ENCODE assay signal across 11 cellular contexts in genomic region chr16:25063865-25064264, GRCh38. TPM values are rescaled to one million over a fixed set of nuclear protein-coding genes. Genes with fewer than 3 reads are reported as not detected.
DNase-seq lines count a peak whose midpoint lies in the region; ATAC-seq and TF ChIP-seq lines count a peak whose summit lies in the region.
"Had no signal": no experiment of that assay in that cellular context is flagged by ENCODE, and none has a peak within 500 bp of the region (broad histone marks: within the 10 kb centered on the region; RNA-seq: fewer than 3 reads in every experiment).

No MANE protein-coding gene starts in this region.

- H3K9me3 ChIP-seq in right cardiac atrium (ENCODE audit: control insufficient read depth, low read length), result no peaks in the 10 kb centered on the region
- H3K9me3 ChIP-seq in esophagus squamous epithelium, result no peaks in the 10 kb centered on the region
- H3K9me3 ChIP-seq: esophagus muscularis mucosa, uterus had no signal

- no peaks in the 10 kb centered on the region for H3K79me2 ChIP-seq in ACC112 (ENCODE audit: control insufficient read depth, insufficient read depth, low read length, unreplicated experiment)

- no peaks in the 10 kb centered on the region for H3K36me3 ChIP-seq in ACC112 (ENCODE audit: insufficient read depth, low read length)
- H3K36me3 ChIP-seq in esophagus squamous epithelium, result no peaks in the 10 kb centered on the region
- H3K36me3 ChIP-seq: uterus had no signal

- H2AFZ ChIP-seq in ACC112 (ENCODE audit: low read length, unreplicated experiment), result peak overlapping the region; percentile 50

- TF ChIP-seq POLR2A in esophagus squamous epithelium (IDR thresholded peaks at IDR 0.05), result no peak

- H3K27ac ChIP-seq in ACC112 (ENCODE audit: low read depth, low read length) (0 out of 2 replicates have a peak overlapping the region, but pooled peaks have one; percentile 5), right cardiac atrium (ENCODE audit: low read length) (peak overlapping the region; percentile 90), esophagus squamous epithelium (no peak overlapping the region)
- H3K27ac ChIP-seq: uterus had no signal

- TF ChIP-seq CTCF in esophagus squamous epithelium (IDR thresholded peaks at IDR 0.05), result no peak

- intact Hi-C loops in right cardiac atrium (cut with DNase I) (loop anchor here in 1 of 4 donors (10.0 kb wide), 2 partner anchors 51 to 161 kb away; partner anchors contain the start of gene LCMT1), esophagus squamous epithelium (cut with DNase I) (loop anchor here (5.0 kb wide), 1 partner anchor 43 kb away; no protein-coding TSS in a partner anchor)

- ATAC-seq in right cardiac atrium (peak; percentile 62 to 67), GM18861 (IDR thresholded peaks at IDR 0.05; ENCODE audit: unreplicated experiment) (no peak), HG03439 (IDR thresholded peaks at IDR 0.05; ENCODE audit: unreplicated experiment) (no peak), GM18868 (IDR thresholded peaks at IDR 0.05; ENCODE audit: unreplicated experiment) (no peak)

- 49% methylated on average over 6 of the region's 6 CpGs for WGBS in right cardiac atrium
- 74 to 84% methylated on average over 5 to 6 of the region's 6 CpGs for WGBS in esophagus squamous epithelium, 2 donors

- no peaks in the 10 kb centered on the region for H3K27me3 ChIP-seq in ACC112 (ENCODE audit: insufficient read depth, low read length)
- no peaks in the 10 kb centered on the region for H3K27me3 ChIP-seq in right cardiac atrium (ENCODE audit: control insufficient read depth, insufficient read depth)
- H3K27me3 ChIP-seq in esophagus squamous epithelium, result no peaks in the 10 kb centered on the region
- H3K27me3 ChIP-seq: esophagus muscularis mucosa, uterus had no signal

- H3K4me1 ChIP-seq in ACC112 (ENCODE audit: control insufficient read depth, insufficient read depth, low read length, unreplicated experiment) (peaks cover 15% of the 10 kb centered on the region), right cardiac atrium (ENCODE audit: control insufficient read depth, insufficient read depth, low read length) (peaks cover 2% of the 10 kb centered on the region), esophagus squamous epithelium (peaks cover 5 to 34% (median 6%) of the 10 kb centered on the region in 3 donors)
- H3K4me1 ChIP-seq: uterus had no signal

- DNase-seq in HT1080 (ENCODE audit: low read depth), result peak; percentile 15
- DNase-seq in amniotic epithelial cell (ENCODE audit: low read depth), result peak; percentile 67
- peak in 1 of 3 donors; percentile 24 for DNase-seq in right cardiac atrium
- DNase-seq in esophagus squamous epithelium (lab: John Stamatoyannopoulos, UW), result no peak
- DNase-seq: AML-193, uterus had no signal

- H3K4me3 ChIP-seq in ACC112 (ENCODE audit: low read depth, low read length) (no peak overlapping the region), right cardiac atrium (ENCODE audit: low read length) (no peak overlapping the region), esophagus squamous epithelium (no peak overlapping the region)
- H3K4me3 ChIP-seq: esophagus muscularis mucosa, uterus had no signal

RNA-seq across cellular contexts. Expression of gene LCMT1, which starts 47.7 kb away (rescaled TPM):
- total RNA-seq in HT1080 (2014; rRNA removed; shearing (Covaris generic)), result 25.2 and 37.6 TPM in 2 replicates
- 30.0 and 44.1 TPM in 2 replicates for polyA plus RNA-seq in HT1080 (2015; cell fraction: cytosol; rRNA removed)
- 18.8 and 23.7 TPM in 2 replicates for polyA plus RNA-seq in HT1080 (2015; cell fraction: nucleus; rRNA removed)
- total RNA-seq in right cardiac atrium (10 to 100 TPM; 34.2 to 41.6 (median 35.5) TPM), esophagus squamous epithelium (10 to 100 TPM; 20.4 to 35.5 (median 22.6) TPM)
- polyA plus RNA-seq in right cardiac atrium, result 36.1 TPM

RNA-seq across cellular contexts. Expression of gene ARHGAP17, which starts 48.7 kb away (rescaled TPM):
- total RNA-seq in HT1080 (2014; rRNA removed; shearing (Covaris generic)), result 18.4 and 49.4 TPM in 2 replicates
- polyA plus RNA-seq in HT1080 (2015; cell fraction: cytosol; rRNA removed), result 52.5 and 71.3 TPM in 2 replicates
- 69.1 and 75.0 TPM in 2 replicates for polyA plus RNA-seq in HT1080 (2015; cell fraction: nucleus; rRNA removed)
- 10 to 100 TPM; 45.4 to 58.2 (median 52.6) TPM for total RNA-seq in right cardiac atrium
- 33.5 TPM for polyA plus RNA-seq in right cardiac atrium
- total RNA-seq in esophagus squamous epithelium, result 10 to 100 TPM; 36.2 to 48.1 (median 43.2) TPM

Comparison
In these comparisons a context has a peak if more than half of its experiments do, and no peak if none do; other contexts are left out.
1. H3K27ac ChIP-seq: peak in ACC112 (single experiment) and right cardiac atrium (single experiment); none in esophagus squamous epithelium (0 of 4).
2. ATAC-seq: peak in right cardiac atrium (2 of 2); none in GM18861 (single experiment), HG03439 (single experiment) and GM18868 (single experiment).